Comparison of ENCODE assay signal across 9 cellular contexts in genomic region chrX:48737940-48738339, GRCh38. TPM values are rescaled to one million over a fixed set of nuclear protein-coding genes. Genes with fewer than 3 reads are reported as not detected.
DNase-seq lines count a peak whose midpoint lies in the region; ATAC-seq, FAIRE-seq and TF ChIP-seq lines count a peak whose summit lies in the region.
"Had no signal": no experiment of that assay in that cellular context is flagged by ENCODE, and none has a peak within 500 bp of the region (broad histone marks: within the 10 kb centered on the region; RNA-seq: fewer than 3 reads in every experiment).

No MANE protein-coding gene starts in this region.

- H3K4me3 ChIP-seq in GM12878 (peak overlapping the region; percentile 64; the same call in 1 of the 2 replicates), lung (peak overlapping the region; percentile 30), upper lobe of right lung (peak overlapping the region; percentile 62)

- no peaks in the 10 kb centered on the region for H3K9me3 Mint-ChIP-seq in activated naive CD4-positive, alpha-beta T cell treated with anti-CD3 and anti-CD28 coated beads, Interleukin-2, amount 50 U/mL, for 24 hours

- TF ChIP-seq EP300 in GM12878 (IDR thresholded peaks at IDR 0.05; ENCODE audit: borderline replicate concordance in 1 of 2, control insufficient read depth in 1 of 2, low read depth in 2 of 2, low read length in 2 of 2) = no peak

- in situ Hi-C loops in GM12878 (cut with MboI) = no loop called here

- POLR2A ChIA-PET in GM12878 (lab: Charles Lee) = interaction anchor here (0.6 to 1.4 kb wide), 5 partner anchors 41 to 221 kb away, joined by 3 to 11 read pairs (median 4); partner anchors contain the start of genes HDAC6, PQBP1 and TIMM17B
- POLR2A ChIA-PET in HEK293T (lab: Yijun Ruan, JAX) = interaction anchor here (1.1 to 2.7 kb wide), 15 partner anchors 9 to 531 kb away, joined by 3 to 22 read pairs (median 7); partner anchors contain the start of genes HDAC6, PCSK1N, PQBP1 and SLC35A2

- H3K36me3 ChIP-seq in GM12878 (ENCODE audit: control insufficient read depth in 2 of 2, insufficient read depth in 2 of 2, low read length in 1 of 2) (no peaks in the 10 kb centered on the region), lung (ENCODE audit: control insufficient read depth in 2 of 2, insufficient read depth in 2 of 2, low read length in 2 of 2) (no peaks in the 10 kb centered on the region), upper lobe of right lung (no peaks in the 10 kb centered on the region)

- TF ChIP-seq CTCF in GM12878 (IDR thresholded peaks at IDR 0.05 in 2 of 3, conservative IDR thresholded peaks at IDR 0.05 in 1 of 3; ENCODE audit: control insufficient read depth in 2 of 3, extremely low read depth in 1 of 3, insufficient read depth in 1 of 3, low read depth in 3 of 3, low read length in 3 of 3) = no peak
- no peak for TF ChIP-seq CTCF in lung (IDR thresholded peaks at IDR 0.05; ENCODE audit: control extremely low read depth, extremely low read depth)
- no peak for TF ChIP-seq CTCF in upper lobe of right lung (IDR thresholded peaks at IDR 0.05)

- RAD21 ChIA-PET in GM12878 (lab: Charles Lee; ENCODE audit: unreplicated experiment) = interaction anchor here (1.1 kb wide), 1 partner anchor 199 kb away, joined by 3 read pairs; no protein-coding TSS in a partner anchor

- no peak for DNase-seq in activated naive CD4-positive, alpha-beta T cell (lab: John Stamatoyannopoulos, UW)
- no peak for DNase-seq in GM12878 (ENCODE audit: low read depth, low spot score)
- no peak for DNase-seq in lung (ENCODE audit: low spot score)
- no peak for DNase-seq in upper lobe of right lung
- DNase-seq in HEK293T (ENCODE audit: extremely low spot score) = no peak
- DNase-seq in COR-L47 (lab: John Stamatoyannopoulos, UW) = no peak

- H3K27me3 ChIP-seq in GM12878 (replicated peaks in 1 of 2; ENCODE audit: control insufficient read depth in 2 of 2, insufficient read depth in 2 of 2, low read length in 1 of 2) = no peaks in the 10 kb centered on the region
- H3K27me3 ChIP-seq in lung (ENCODE audit: control insufficient read depth, insufficient read depth) = no peaks in the 10 kb centered on the region
- no peaks in the 10 kb centered on the region for H3K27me3 ChIP-seq in upper lobe of right lung

- CTCF ChIA-PET in GM12878 (lab: Yijun Ruan, JAX) = interaction anchor here (1.4 to 1.7 kb wide), 2 partner anchors 64 to 208 kb away, joined by 4 to 5 read pairs; partner anchors contain the start of gene HDAC6
- CTCF ChIA-PET in HEK293T (lab: Yijun Ruan, JAX) = no interaction called here

- H3K4me1 Mint-ChIP-seq in activated naive CD4-positive, alpha-beta T cell treated with anti-CD3 and anti-CD28 coated beads, Interleukin-2, amount 50 U/mL, for 24 hours = peaks cover 19% of the 10 kb centered on the region

- 40% methylated on average over 7 of the region's 7 CpGs for WGBS in GM12878 (ENCODE audit: insufficient coverage, insufficient replicate concordance, low lambda C conversion rate, missing lambda C conversion rate)
- WGBS in lung, 2 donors = 46 to 59% methylated on average over 7 of the region's 7 CpGs

- H3K79me2 ChIP-seq in GM12878 (ENCODE audit: control insufficient read depth, insufficient read depth, low read length) = no peaks in the 10 kb centered on the region; the same call in 1 of the 2 replicates

- no peak for TF ChIP-seq POLR2A in GM12878 (IDR thresholded peaks at IDR 0.05; ENCODE audit: low read depth, low read length)

- H3K9me3 ChIP-seq in GM12878 (replicated peaks; ENCODE audit: control insufficient read depth, insufficient read depth, low read length) (no peaks in the 10 kb centered on the region; the same call in 2 of the 3 replicates), lung (ENCODE audit: control insufficient read depth in 2 of 2, insufficient read depth in 1 of 2, low read length in 1 of 2) (peaks cover 0 to 6% of the 10 kb centered on the region in 2 donors), upper lobe of right lung (no peaks in the 10 kb centered on the region)

- H2AFZ ChIP-seq in GM12878 (ENCODE audit: control insufficient read depth, low read depth, low read length) = no peak overlapping the region

- H3K9ac ChIP-seq in GM12878 (ENCODE audit: control insufficient read depth, insufficient read depth, low read length) = peak overlapping the region; percentile 85

- intact Hi-C loops in GM12878 (cut with micrococcal nuclease; ENCODE audit: unreplicated experiment) (no loop called here), upper lobe of right lung (cut with DNase I) (no loop called here)

- no peaks in the 10 kb centered on the region for H3K27me3 Mint-ChIP-seq in activated naive CD4-positive, alpha-beta T cell treated with anti-CD3 and anti-CD28 coated beads, Interleukin-2, amount 50 U/mL, for 24 hours

- H3K4me2 ChIP-seq in GM12878 (ENCODE audit: control insufficient read depth, insufficient read depth) = peak overlapping the region; percentile 36

- no peak for TF ChIP-seq RAD21 in GM12878 (IDR thresholded peaks at IDR 0.05; ENCODE audit: insufficient read depth, low read depth, low read length)

- SMC1A ChIA-PET in GM12878 (lab: Charles Lee; ENCODE audit: uncharacterized antibody, unreplicated experiment) = no interaction called here

- BruUV-seq in GM12878 (replicated peaks; lab: Mats Ljungman, UMichigan) = no TSS peak

- peak overlapping the region; percentile 91 for H3K4me3 Mint-ChIP-seq in activated naive CD4-positive, alpha-beta T cell treated with anti-CD3 and anti-CD28 coated beads, Interleukin-2, amount 50 U/mL, for 24 hours

- H3K27ac ChIP-seq in GM12878 (ENCODE audit: control insufficient read depth, insufficient read depth) = peak overlapping the region; percentile 74; the same call in 1 of the 2 replicates
- peak overlapping the region; percentile 71 to 91 for H3K27ac ChIP-seq in lung (ENCODE audit: low read depth in 1 of 2, low read length in 1 of 2)
- H3K27ac ChIP-seq in upper lobe of right lung = peak overlapping the region; percentile 93

- H4K20me1 ChIP-seq in GM12878 (ENCODE audit: control insufficient read depth, insufficient read depth) = no peaks in the 10 kb centered on the region

- H3K27ac Mint-ChIP-seq in activated naive CD4-positive, alpha-beta T cell treated with anti-CD3 and anti-CD28 coated beads, Interleukin-2, amount 50 U/mL, for 24 hours = peak overlapping the region; percentile 76

- ATAC-seq in GM12878 (no peak), lung (ENCODE audit: insufficient read depth, low FRiP score) (no peak), upper lobe of right lung (no peak), GM18519 (IDR thresholded peaks at IDR 0.05; ENCODE audit: low FRiP score, unreplicated experiment) (no peak)

- no peak for FAIRE-seq in GM12878 (lab: Jason Lieb, UNC)

- H3K36me3 Mint-ChIP-seq in activated naive CD4-positive, alpha-beta T cell treated with anti-CD3 and anti-CD28 coated beads, Interleukin-2, amount 50 U/mL, for 24 hours = no peaks in the 10 kb centered on the region

- H3K4me1 ChIP-seq in GM12878 (ENCODE audit: control insufficient read depth, insufficient read depth, low read length) (no peaks in the 10 kb centered on the region; the same call in 1 of the 2 replicates), lung (ENCODE audit: control insufficient read depth in 2 of 2, insufficient read depth in 2 of 2, low read length in 2 of 2) (peaks cover 0 to 8% of the 10 kb centered on the region in 2 donors), upper lobe of right lung (no peaks in the 10 kb centered on the region)

RNA-seq across cellular contexts. Expression of gene GLOD5, which starts 23.6 kb away (rescaled TPM):
- total RNA-seq in GM12878 (2013; cell fraction: nucleolus; rRNA removed) = not detected in 2 replicates
- not detected in 2 replicates for total RNA-seq in GM12878 (2014; rRNA removed)
- not detected in 2 replicates for total RNA-seq in GM12878 (2014; rRNA removed; fragmentation: Illumina TruSeq; extraction: Trizol)
- not detected in 2 replicates for total RNA-seq in GM12878 (2021)
- polyA plus RNA-seq in GM12878 (2011; ENCODE audit: low read depth) = not detected
- not detected in 2 replicates for polyA plus RNA-seq in GM12878 (2011; rRNA removed)
- not detected in 2 replicates for polyA plus RNA-seq in GM12878 (2011; cell fraction: cytosol; rRNA removed)
- polyA plus RNA-seq in GM12878 (2011; cell fraction: nucleus; rRNA removed) = not detected in 2 replicates
- polyA plus RNA-seq in GM12878 (2012) = not detected in 2 replicates
- not detected in 2 replicates for polyA plus RNA-seq in GM12878 (2014; fragmentation: Illumina TruSeq; extraction: Trizol)
- polyA plus RNA-seq in GM12878 (2014; fragmentation: Nextera tagmentation; extraction: Ambion mirVana) = not detected
- polyA plus RNA-seq in GM12878 (2014; rRNA removed) = not detected in 2 replicates
- polyA plus RNA-seq in GM12878 (2016; fragmentation: Nextera tagmentation; extraction: Ambion mirVana) = not detected
- not detected in 2 replicates for polyA minus RNA-seq in GM12878 (2011; rRNA and poly(A)+ RNA removed)
- not detected in 2 replicates for polyA minus RNA-seq in GM12878 (2011; cell fraction: cytosol; rRNA and poly(A)+ RNA removed)
- polyA minus RNA-seq in GM12878 (2011; cell fraction: nucleus; rRNA and poly(A)+ RNA removed) = not detected in 2 replicates
- total RNA-seq in lung = 1 to 10 TPM; 1.6 to 2.0 TPM
- 1 to 10 TPM; 1.7 to 5.1 TPM for polyA plus RNA-seq in lung
- total RNA-seq in upper lobe of right lung = 2.6 TPM
- total RNA-seq: T-helper 2 cell treated with Interferon-gamma antibody and Interleukin-4, amounts not matched to agents 100 ng/mL and 5 ng/mL, for 36 hours had no signal

RNA-seq across cellular contexts. Expression of gene SUV39H1, which starts 41.4 kb away (rescaled TPM):
- 5.6 and 6.0 TPM in 2 replicates for total RNA-seq in GM12878 (2013; cell fraction: nucleolus; rRNA removed)
- total RNA-seq in GM12878 (2014; rRNA removed) (19.6 and 21.7 TPM in 2 replicates), GM12878 (2014; rRNA removed; fragmentation: Illumina TruSeq; extraction: Trizol) (11.1 and 12.3 TPM in 2 replicates), GM12878 (2021) (25.3 and 29.0 TPM in 2 replicates), lung (1 to 10 TPM; 2.4 to 6.8 TPM), upper lobe of right lung (3.0 TPM)
- polyA plus RNA-seq in GM12878 (2011; ENCODE audit: low read depth) = 6.9 TPM
- polyA plus RNA-seq in GM12878 (2011; rRNA removed) (4.6 and 10.1 TPM in 2 replicates), GM12878 (2014; fragmentation: Illumina TruSeq; extraction: Trizol) (10.9 and 19.7 TPM in 2 replicates), GM12878 (2014; fragmentation: Nextera tagmentation; extraction: Ambion mirVana) (1 to 10 TPM; 4.9 to 5.7 TPM), GM12878 (2014; rRNA removed) (14.4 and 18.7 TPM in 2 replicates), GM12878 (2016; fragmentation: Nextera tagmentation; extraction: Ambion mirVana) (10 to 100 TPM; 29.8 to 33.2 TPM), lung (1 to 10 TPM; 3.9 to 4.4 TPM)
- 17.3 and 19.3 TPM in 2 replicates for polyA plus RNA-seq in GM12878 (2011; cell fraction: cytosol; rRNA removed)
- polyA plus RNA-seq in GM12878 (2011; cell fraction: nucleus; rRNA removed) = 27.7 and 34.7 TPM in 2 replicates
- polyA plus RNA-seq in GM12878 (2012) = 12.5 and 12.9 TPM in 2 replicates
- polyA minus RNA-seq in GM12878 (2011; rRNA and poly(A)+ RNA removed) = 12.3 and 17.8 TPM in 2 replicates
- polyA minus RNA-seq in GM12878 (2011; cell fraction: cytosol; rRNA and poly(A)+ RNA removed) = 8.2 and 9.0 TPM in 2 replicates
- 6.5 and 13.5 TPM in 2 replicates for polyA minus RNA-seq in GM12878 (2011; cell fraction: nucleus; rRNA and poly(A)+ RNA removed)

RNA-seq across cellular contexts. Expression of gene GATA1, which starts 48.5 kb away (rescaled TPM):
- total RNA-seq in GM12878 (2013; cell fraction: nucleolus; rRNA removed) = not detected in 2 replicates
- total RNA-seq in GM12878 (2014; rRNA removed) (not detected in 2 replicates), GM12878 (2014; rRNA removed; fragmentation: Illumina TruSeq; extraction: Trizol) (not detected in 2 replicates), GM12878 (2021) (0.13 and 0.36 TPM in 2 replicates), lung (1 to 10 TPM in 1 of 2 donors, under 1 TPM in 1; 0.43 to 1.2 TPM), upper lobe of right lung (0.87 TPM)
- polyA plus RNA-seq in GM12878 (2011; ENCODE audit: low read depth) = not detected
- polyA plus RNA-seq in GM12878 (2011; rRNA removed) (not detected in 2 replicates), GM12878 (2014; fragmentation: Illumina TruSeq; extraction: Trizol) (not detected in 2 replicates), GM12878 (2014; fragmentation: Nextera tagmentation; extraction: Ambion mirVana) (not detected), GM12878 (2014; rRNA removed) (0.24 TPM in 1 of 2 replicates, not detected in the other), GM12878 (2016; fragmentation: Nextera tagmentation; extraction: Ambion mirVana) (not detected), lung (1 to 10 TPM in 1 of 2 donors, under 1 TPM in 1; 0.63 to 1.5 TPM)
- not detected in 2 replicates for polyA plus RNA-seq in GM12878 (2011; cell fraction: cytosol; rRNA removed)
- polyA plus RNA-seq in GM12878 (2011; cell fraction: nucleus; rRNA removed) = not detected in 2 replicates
- not detected in 2 replicates for polyA plus RNA-seq in GM12878 (2012)
- not detected in 2 replicates for polyA minus RNA-seq in GM12878 (2011; rRNA and poly(A)+ RNA removed)
- not detected in 2 replicates for polyA minus RNA-seq in GM12878 (2011; cell fraction: cytosol; rRNA and poly(A)+ RNA removed)
- not detected in 2 replicates for polyA minus RNA-seq in GM12878 (2011; cell fraction: nucleus; rRNA and poly(A)+ RNA removed)
- total RNA-seq: T-helper 2 cell treated with Interferon-gamma antibody and Interleukin-4, amounts not matched to agents 100 ng/mL and 5 ng/mL, for 36 hours had no signal

RNA-seq across cellular contexts. Expression of gene WAS, which starts 54.3 kb away (rescaled TPM):
- 21.8 and 23.0 TPM in 2 replicates for total RNA-seq in GM12878 (2013; cell fraction: nucleolus; rRNA removed)
- total RNA-seq in GM12878 (2014; rRNA removed) = 42.5 and 46.8 TPM in 2 replicates
- total RNA-seq in GM12878 (2014; rRNA removed; fragmentation: Illumina TruSeq; extraction: Trizol) = 22.0 and 23.1 TPM in 2 replicates
- 84.7 and 86.8 TPM in 2 replicates for total RNA-seq in GM12878 (2021)
- 28.6 TPM for polyA plus RNA-seq in GM12878 (2011; ENCODE audit: low read depth)
- polyA plus RNA-seq in GM12878 (2011; rRNA removed) = 4.5 and 11.6 TPM in 2 replicates
- polyA plus RNA-seq in GM12878 (2011; cell fraction: cytosol; rRNA removed) = 13.9 and 25.0 TPM in 2 replicates
- 44.2 and 60.9 TPM in 2 replicates for polyA plus RNA-seq in GM12878 (2011; cell fraction: nucleus; rRNA removed)
- polyA plus RNA-seq in GM12878 (2012) = 75.1 and 90.0 TPM in 2 replicates
- polyA plus RNA-seq in GM12878 (2014; fragmentation: Illumina TruSeq; extraction: Trizol) = 27.2 and 83.2 TPM in 2 replicates
- polyA plus RNA-seq in GM12878 (2014; fragmentation: Nextera tagmentation; extraction: Ambion mirVana) = 1 to 10 TPM; 1.6 to 2.0 TPM
- 30.9 and 42.5 TPM in 2 replicates for polyA plus RNA-seq in GM12878 (2014; rRNA removed)
- 10 to 100 TPM; 19.5 to 23.0 TPM for polyA plus RNA-seq in GM12878 (2016; fragmentation: Nextera tagmentation; extraction: Ambion mirVana)
- polyA minus RNA-seq in GM12878 (2011; rRNA and poly(A)+ RNA removed) = 14.0 and 23.0 TPM in 2 replicates
- polyA minus RNA-seq in GM12878 (2011; cell fraction: cytosol; rRNA and poly(A)+ RNA removed) = 18.0 and 20.1 TPM in 2 replicates
- polyA minus RNA-seq in GM12878 (2011; cell fraction: nucleus; rRNA and poly(A)+ RNA removed) = 17.9 and 21.3 TPM in 2 replicates
- total RNA-seq in lung = 10 to 100 TPM in 1 of 2 donors, 1 to 10 TPM in 1; 8.1 to 37.2 TPM
- polyA plus RNA-seq in lung = 10 to 100 TPM; 14.7 to 61.5 TPM
- total RNA-seq in upper lobe of right lung = 25.3 TPM
